29 cellular contexts compared by ENCODE assay signal in the genomic region with DNA sequence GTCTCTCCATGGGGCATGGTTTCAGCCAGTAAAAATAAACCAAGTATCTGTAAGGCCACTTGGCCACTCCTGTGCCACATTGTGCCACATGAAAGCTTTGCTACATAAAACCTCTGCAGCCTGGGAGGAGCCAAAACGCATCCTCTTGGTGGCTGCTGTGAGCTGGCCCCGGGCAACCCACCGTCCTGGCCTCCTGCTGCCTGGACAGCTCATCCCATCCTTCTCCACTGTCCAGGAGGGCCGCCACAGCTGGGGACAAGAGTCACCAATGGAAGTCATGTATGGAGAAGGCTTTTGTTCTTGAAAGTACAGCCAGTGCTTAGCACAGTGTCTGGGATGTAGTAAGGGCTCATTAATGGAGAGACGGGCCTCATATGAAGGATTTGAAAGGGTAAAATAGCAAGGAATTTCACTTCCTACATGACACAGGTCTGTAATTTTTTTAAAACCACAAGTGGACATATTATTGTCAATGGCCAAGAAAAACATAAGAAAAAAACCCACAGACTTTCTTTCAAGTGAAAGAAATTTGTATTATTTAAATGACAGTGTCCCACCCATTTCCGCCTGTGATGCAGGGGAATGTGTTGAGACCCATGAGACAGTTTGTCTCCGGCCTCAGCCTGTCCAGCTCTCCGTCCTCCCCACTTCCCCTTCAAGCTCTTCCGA. TPM values are rescaled to one million over a fixed set of nuclear protein-coding genes. Genes with fewer than 3 reads are reported as not detected.
A peak's percentile ranks its signal among the peaks of the same experiment; 100 is the strongest.
DNase-seq lines count a peak whose midpoint lies in the region; ATAC-seq, FAIRE-seq and TF ChIP-seq lines count a peak whose summit lies in the region.
"Had no signal": no experiment of that assay in that cellular context is flagged by ENCODE, and none has a peak within 500 bp of the region (broad histone marks: within the 10 kb centered on the region; RNA-seq: fewer than 3 reads in every experiment).

No MANE protein-coding gene starts in this region.

- H3K79me2 ChIP-seq in osteoblast (ENCODE audit: insufficient read depth, low read length) (peaks cover 14% of the 10 kb centered on the region), mesendoderm (ENCODE audit: control insufficient read depth, insufficient read depth, low read length) (no peaks in the 10 kb centered on the region)

- POLR2A ChIA-PET in A673 (lab: Charles Lee; ENCODE audit: low non-redundant PET), result no interaction called here

- H3K27ac ChIP-seq in brain microvascular endothelial cell (peak overlapping the region; percentile 62), osteoblast (ENCODE audit: low read depth, low read length) (peak overlapping the region; percentile 67), mesendoderm (ENCODE audit: low read depth, low read length) (no peak overlapping the region), A673 (ENCODE audit: low read depth, low read length, poor library complexity, severe bottlenecking) (no peak overlapping the region)
- H3K27ac ChIP-seq: esophagus squamous epithelium, KMS-11, skin epidermis, upper lobe of left lung had no signal

- no peak overlapping the region for H2BK5ac ChIP-seq in mesendoderm (ENCODE audit: low read length)

- CTCF ChIA-PET in A673 (lab: Charles Lee), result no interaction called here

- no peak overlapping the region for H3K4ac ChIP-seq in mesendoderm (ENCODE audit: low read depth, low read length)

- BruUV-seq in A673 (replicated peaks; lab: Mats Ljungman, UMichigan), result no TSS peak

- peak overlapping the region in 4 of 7 donors; percentile 41 to 78 (median 67) for H3K27ac Mint-ChIP-seq in CD14-positive monocyte
- H3K27ac Mint-ChIP-seq: activated naive CD4-positive, alpha-beta T cell treated with anti-CD3 and anti-CD28 coated beads for 36 hours; activated T-helper 1 cell treated with anti-CD3 and anti-CD28 coated beads, Interleukin-12 subunit alpha, Interleukin-12 subunit beta, Interleukin-2, Interleukin-4 antibody, amounts not matched to agents 30 ng/mL and 10 ng/mL and 1 ng/mL, durations not matched to agents 14 hours and 24 hours and 36 hours; CD4-positive, CD25-positive, alpha-beta regulatory T cell; natural killer cell; T-helper 2 cell treated with Interferon-gamma antibody and Interleukin-4, amounts not matched to agents 5 μg/mL and 100 μg/mL, for 36 hours had no signal

- ATAC-seq in GM21576 (IDR thresholded peaks at IDR 0.05; ENCODE audit: unreplicated experiment), result no peak
- ATAC-seq: left ventricle myocardium superior, natural killer cell had no signal

- peak overlapping the region; percentile 79 for H2AFZ ChIP-seq in osteoblast (ENCODE audit: low read length)

- H3K36me3 ChIP-seq in brain microvascular endothelial cell (replicated peaks), result peaks cover 47% of the 10 kb centered on the region
- H3K36me3 ChIP-seq in osteoblast (ENCODE audit: insufficient read depth, low read length), result peaks cover 3% of the 10 kb centered on the region
- H3K36me3 ChIP-seq in mesendoderm (ENCODE audit: control insufficient read depth, insufficient read depth, low read length), result no peaks in the 10 kb centered on the region
- no peaks in the 10 kb centered on the region for H3K36me3 ChIP-seq in A673 (ENCODE audit: insufficient read depth, low read length, poor library complexity, severe bottlenecking)
- H3K36me3 ChIP-seq: upper lobe of left lung had no signal

- H3K27me3 Mint-ChIP-seq in CD14-positive monocyte (ENCODE audit: low read depth in 3 of 3), result peaks cover 12 to 34% (median 28%) of the 10 kb centered on the region in 3 donors
- H3K27me3 Mint-ChIP-seq: CD4-positive, CD25-positive, alpha-beta regulatory T cell had no signal

- H3K4me1 Mint-ChIP-seq in CD14-positive monocyte, result peaks cover 14% of the 10 kb centered on the region
- H3K4me1 Mint-ChIP-seq: CD4-positive, CD25-positive, alpha-beta regulatory T cell; natural killer cell had no signal

- H3K79me1 ChIP-seq in mesendoderm (ENCODE audit: low read length), result no peaks in the 10 kb centered on the region

- no peak overlapping the region for H2AK5ac ChIP-seq in mesendoderm (ENCODE audit: low read length)

- TF ChIP-seq CTCF in CD14-positive monocyte (IDR thresholded peaks at IDR 0.05), result no peak
- no peak for TF ChIP-seq CTCF in brain microvascular endothelial cell (IDR thresholded peaks at IDR 0.05; ENCODE audit: low read depth, low read length, missing control alignments)
- no peak for TF ChIP-seq CTCF in osteoblast (IDR thresholded peaks at IDR 0.05; ENCODE audit: extremely low read depth, low read depth, low read length)
- TF ChIP-seq CTCF in A673 (conservative IDR thresholded peaks at IDR 0.05; ENCODE audit: low read depth, low read length), result no peak

- no peak for DNase-seq in CD14-positive monocyte (ENCODE audit: low spot score)
- peak; percentile 10 for DNase-seq in RCC 7860 (ENCODE audit: low spot score)
- DNase-seq in brain microvascular endothelial cell, result peak; percentile 30
- peak; percentile 83 for DNase-seq in osteoblast (ENCODE audit: insufficient read length, low spot score, missing footprints)
- no peak for DNase-seq in mesendoderm
- no peak for DNase-seq in A673 (ENCODE audit: low spot score)
- DNase-seq in islet precursor cell, result no peak
- DNase-seq: activated CD4-positive, alpha-beta T cell treated with anti-CD3 and anti-CD28 coated beads, Interleukin-2, amount 50 U/mL, for 4 hours; activated CD8-positive, alpha-beta memory T cell treated with anti-CD3 and anti-CD28 coated beads, Interleukin-2, amount 50 U/mL, for 4 hours; activated naive CD4-positive, alpha-beta T cell treated with anti-CD3 and anti-CD28 coated beads for 36 hours; amygdala; CD4-positive, CD25-positive, alpha-beta regulatory T cell; central memory CD4-positive, alpha-beta T cell; dermis blood vessel endothelial cell; esophagus squamous epithelium; left ventricle myocardium superior; midbrain; natural killer cell; NCI-H510A; Right ventricle myocardium superior; upper lobe of left lung had no signal

- peaks cover 0 to 2% of the 10 kb centered on the region in 2 donors for H3K36me3 Mint-ChIP-seq in CD14-positive monocyte
- H3K36me3 Mint-ChIP-seq: CD4-positive, CD25-positive, alpha-beta regulatory T cell; natural killer cell had no signal

- FAIRE-seq in RCC 7860 (lab: Jason Lieb, UNC), result no peak
- FAIRE-seq: endometrium, GM12892, islet of Langerhans had no signal

- H3K23ac ChIP-seq in mesendoderm (ENCODE audit: low read length), result no peak overlapping the region

- H2BK120ac ChIP-seq in mesendoderm (ENCODE audit: low read depth, low read length), result no peak overlapping the region

- H3K27me3 ChIP-seq in brain microvascular endothelial cell (replicated peaks) (no peaks in the 10 kb centered on the region), osteoblast (ENCODE audit: insufficient read depth, low read length) (no peaks in the 10 kb centered on the region), mesendoderm (ENCODE audit: insufficient read depth, low read length, poor library complexity) (no peaks in the 10 kb centered on the region), A673 (replicated peaks; ENCODE audit: insufficient read depth, low read depth, low read length, poor library complexity) (no peaks in the 10 kb centered on the region)
- H3K27me3 ChIP-seq: esophagus squamous epithelium, upper lobe of left lung had no signal

- H3K18ac ChIP-seq in mesendoderm (ENCODE audit: low read length), result no peak overlapping the region

- no CpG with 5 or more reads among the region's 9 CpGs for WGBS in mesendoderm (ENCODE audit: extremely low coverage, insufficient coverage, low lambda C conversion rate)

- peak overlapping the region; percentile 63 for H3K4me2 ChIP-seq in osteoblast (ENCODE audit: insufficient read depth, low read length)
- H3K4me2 ChIP-seq in mesendoderm (ENCODE audit: low read length), result no peak overlapping the region
- H3K4me2 ChIP-seq: KMS-11 had no signal

- H3K9me3 Mint-ChIP-seq in CD14-positive monocyte, result peaks cover 0 to 4% (median 0%) of the 10 kb centered on the region in 7 donors
- H3K9me3 Mint-ChIP-seq: activated naive CD4-positive, alpha-beta T cell treated with anti-CD3 and anti-CD28 coated beads for 36 hours; activated T-helper 1 cell treated with anti-CD3 and anti-CD28 coated beads, Interleukin-12 subunit alpha, Interleukin-12 subunit beta, Interleukin-2, Interleukin-4 antibody, amounts not matched to agents 30 ng/mL and 10 ng/mL and 1 ng/mL, durations not matched to agents 14 hours and 24 hours and 36 hours; CD4-positive, CD25-positive, alpha-beta regulatory T cell; natural killer cell; T-helper 2 cell treated with Interferon-gamma antibody and Interleukin-4, amounts not matched to agents 5 μg/mL and 100 μg/mL, for 36 hours had no signal

- H3K56ac ChIP-seq in mesendoderm (ENCODE audit: low read length), result no peak overlapping the region

- H4K20me1 ChIP-seq in osteoblast (ENCODE audit: insufficient read depth, low read length), result no peaks in the 10 kb centered on the region

- no peak overlapping the region for H3K4me3 ChIP-seq in brain microvascular endothelial cell (ENCODE audit: low read depth, low read length)
- no peak overlapping the region for H3K4me3 ChIP-seq in osteoblast (ENCODE audit: insufficient read depth, low read length)
- no peak overlapping the region for H3K4me3 ChIP-seq in mesendoderm (ENCODE audit: low read length)
- no peak overlapping the region for H3K4me3 ChIP-seq in A673 (ENCODE audit: low read depth, low read length, poor library complexity, severe bottlenecking)
- H3K4me3 ChIP-seq: esophagus squamous epithelium, skin epidermis, upper lobe of left lung had no signal

- no peak overlapping the region for H4K8ac ChIP-seq in mesendoderm (ENCODE audit: low read depth, low read length)

- H3K4me3 Mint-ChIP-seq in CD14-positive monocyte, result peak overlapping the region; percentile 13 to 53
- H3K4me3 Mint-ChIP-seq: activated naive CD4-positive, alpha-beta T cell treated with anti-CD3 and anti-CD28 coated beads for 36 hours; activated T-helper 1 cell treated with anti-CD3 and anti-CD28 coated beads, Interleukin-12 subunit alpha, Interleukin-12 subunit beta, Interleukin-2, Interleukin-4 antibody, amounts not matched to agents 30 ng/mL and 10 ng/mL and 1 ng/mL, durations not matched to agents 14 hours and 24 hours and 36 hours; CD4-positive, CD25-positive, alpha-beta regulatory T cell; natural killer cell; T-helper 2 cell treated with Interferon-gamma antibody and Interleukin-4, amounts not matched to agents 5 μg/mL and 100 μg/mL, for 36 hours had no signal

- no peak overlapping the region for H2BK15ac ChIP-seq in mesendoderm (replicated peaks; ENCODE audit: low read depth)

- peaks cover 44% of the 10 kb centered on the region for H3K4me1 ChIP-seq in osteoblast (ENCODE audit: insufficient read depth, low read length)
- no peaks in the 10 kb centered on the region for H3K4me1 ChIP-seq in mesendoderm (ENCODE audit: control insufficient read depth, low read depth, low read length)
- no peaks in the 10 kb centered on the region for H3K4me1 ChIP-seq in A673 (ENCODE audit: insufficient read depth, low read length, poor library complexity, severe bottlenecking)
- H3K4me1 ChIP-seq: upper lobe of left lung had no signal

- H3K9ac ChIP-seq in mesendoderm (ENCODE audit: low read length), result no peak overlapping the region
- H3K9ac ChIP-seq: KMS-11 had no signal

- in situ Hi-C loops in brain microvascular endothelial cell (cut with HindIII; ENCODE audit: low pct_ligation_motif_present, low sequenced_read_pairs), result no loop called here

- intact Hi-C loops in CD14-positive monocyte (cut with micrococcal nuclease), result no loop called here
- intact Hi-C loops in A673 (cut with micrococcal nuclease; ENCODE audit: unreplicated experiment), result no loop called here

- no peaks in the 10 kb centered on the region for H3K9me3 ChIP-seq in osteoblast (ENCODE audit: low read depth, low read length)
- no peaks in the 10 kb centered on the region for H3K9me3 ChIP-seq in A673 (ENCODE audit: low read depth, low read length, poor library complexity, severe bottlenecking)
- H3K9me3 ChIP-seq: esophagus squamous epithelium, upper lobe of left lung had no signal

- no peak overlapping the region for H4K5ac ChIP-seq in mesendoderm (ENCODE audit: low read length)

RNA-seq across cellular contexts. Expression of a gene that starts 6.6 kb away (rescaled TPM):
- polyA plus RNA-seq in CD14-positive monocyte, result under 1 TPM; 0.29 to 0.84 TPM
- 70.9 and 115 TPM in 2 replicates for total RNA-seq in osteoblast
- polyA plus RNA-seq in mesendoderm (2013, experiment 1 of 2), result 1.2 TPM
- polyA plus RNA-seq in mesendoderm (2013, experiment 2 of 2), result 1.0 TPM
- total RNA-seq in A673 (2021), result 0.80 and 1.4 TPM in 2 replicates
- total RNA-seq: CD4-positive, CD25-positive, alpha-beta regulatory T cell had no signal

RNA-seq across cellular contexts. Expression of a gene that starts 56.8 kb away (rescaled TPM):
- polyA plus RNA-seq in CD14-positive monocyte, result 10 to 100 TPM; 15.8 to 18.0 TPM
- 27.5 and 31.5 TPM in 2 replicates for total RNA-seq in osteoblast
- 9.3 TPM for polyA plus RNA-seq in mesendoderm (2013, experiment 1 of 2)
- 10.5 TPM for polyA plus RNA-seq in mesendoderm (2013, experiment 2 of 2)
- total RNA-seq in A673 (2021), result 47.6 and 50.0 TPM in 2 replicates

Comparison
In these comparisons a context has a peak if more than half of its experiments do, and no peak if none do; other contexts are left out.
1. DNase-seq: peak in RCC 7860 (single experiment), brain microvascular endothelial cell (single experiment) and osteoblast (single experiment); none in CD14-positive monocyte (single experiment), mesendoderm (single experiment), A673 (single experiment) and islet precursor cell (single experiment).
2. H3K27ac ChIP-seq: peak in brain microvascular endothelial cell (single experiment) and osteoblast (single experiment); none in mesendoderm (single experiment) and A673 (single experiment).
3. RNA of a gene that starts 6.6 kb away (total RNA-seq): 70.9 to 115 TPM in osteoblast; 0.80 to 1.4 TPM in A673; every median in the first group is over 10 times any median in the second.